ENCODE assay signal across 23 cellular contexts in the genomic region with DNA sequence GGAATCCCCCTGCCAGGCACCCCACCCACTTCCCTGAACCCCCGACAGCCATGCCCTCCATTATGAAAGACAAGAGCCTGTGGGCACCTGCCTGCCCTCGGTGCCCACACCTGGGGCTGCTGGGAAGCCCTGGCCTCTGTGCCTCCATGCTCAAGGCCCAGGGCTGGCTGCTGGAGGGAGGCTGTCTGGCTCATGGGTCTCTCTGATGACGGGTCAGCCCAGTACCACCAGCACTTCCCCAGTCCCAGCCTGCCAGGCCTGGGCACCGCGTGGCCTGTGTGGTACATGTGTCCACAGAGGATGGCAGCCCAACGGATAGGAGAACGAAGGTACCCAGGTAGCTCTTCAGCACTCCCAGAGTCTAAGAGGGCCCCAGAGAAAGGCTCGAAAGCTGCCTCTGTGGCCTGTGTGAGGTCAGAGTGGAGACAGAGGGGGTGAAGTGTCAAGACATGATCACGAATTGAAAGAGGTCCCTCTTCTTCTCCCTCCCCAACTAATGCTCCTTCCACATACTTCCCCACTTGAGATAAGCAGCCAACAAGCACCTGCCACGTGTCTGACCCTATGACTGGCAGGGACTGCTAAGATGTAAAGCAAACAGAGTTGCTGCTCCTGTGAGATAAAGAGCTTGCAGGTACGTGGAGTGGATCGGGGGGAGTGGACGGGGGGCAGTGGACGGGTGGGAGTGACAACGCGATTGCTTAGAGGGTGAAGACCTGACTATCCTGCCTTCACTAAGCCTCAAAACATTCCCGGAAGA. TPM values are rescaled to one million over a fixed set of nuclear protein-coding genes. Genes with fewer than 3 reads are reported as not detected.
DNase-seq lines count a peak whose midpoint lies in the region; ATAC-seq, FAIRE-seq and TF ChIP-seq lines count a peak whose summit lies in the region.
"Had no signal": no experiment of that assay in that cellular context is flagged by ENCODE, and none has a peak within 500 bp of the region (broad histone marks: within the 10 kb centered on the region; RNA-seq: fewer than 3 reads in every experiment).

No MANE protein-coding gene starts in this region.

- H3K9me1 ChIP-seq in K562 (ENCODE audit: control insufficient read depth, insufficient read depth, low read length): no peaks in the 10 kb centered on the region

- TF ChIP-seq EP300 in K562 (IDR thresholded peaks at IDR 0.05; ENCODE audit: low read length): no peak

- H3K36me3 ChIP-seq in K562 (ENCODE audit: control insufficient read depth, insufficient read depth, low read length) (no peaks in the 10 kb centered on the region), left lung (no peaks in the 10 kb centered on the region), smooth muscle cell (ENCODE audit: low read depth) (no peaks in the 10 kb centered on the region), aorta (ENCODE audit: control insufficient read depth in 1 of 2, insufficient read depth in 2 of 2, low read length in 1 of 2) (no peaks in the 10 kb centered on the region)
- H3K36me3 ChIP-seq: BE2C had no signal

- peak in 1 of 4 experiments; percentile 5 for DNase-seq in K562 (ENCODE audit: extremely low read depth in 1 of 4, low spot score in 3 of 4)
- DNase-seq in left lung: no peak
- no peak for DNase-seq in smooth muscle cell (lab: John Stamatoyannopoulos, UW; ENCODE audit: unreplicated experiment)
- peak in 1 of 2 donors; percentile 61 for DNase-seq in aorta
- DNase-seq: BE2C, DMS79, H9, HFFc6, Kasumi-1, NCI-H1417, NCI-H1694 treated with DMSO at 0.1 percent for 48 hours, NCI-H2081 treated with DMSO at 0.1 percent for 48 hours, NCI-H2171 treated with DMSO at 0.1 percent for 48 hours, NCI-H446, NCI-H526, OCI-M1 had no signal

- intact Hi-C loops in K562 (cut with micrococcal nuclease): no loop called here
- intact Hi-C loops in left lung (cut with DNase I): no loop called here
- intact Hi-C loops in aorta (cut with DNase I): loop anchor here in 1 of 2 donors (2.0 kb wide), 1 partner anchor 24 kb away; no protein-coding TSS in a partner anchor

- CTCF ChIA-PET in K562 (lab: Yijun Ruan, JAX; ENCODE audit: low intra/inter-chr PET ratio): no interaction called here

- FAIRE-seq in K562 (lab: Jason Lieb, UNC): no peak
- FAIRE-seq: RCC 7860 had no signal

- H3K4me3 ChIP-seq in K562 (no peak overlapping the region), left lung (no peak overlapping the region), smooth muscle cell (no peak overlapping the region), aorta (ENCODE audit: low read length in 2 of 2) (no peak overlapping the region)
- H3K4me3 ChIP-seq: GM23248, SK-N-MC had no signal

- H3K27ac ChIP-seq in K562 (ENCODE audit: extremely low read depth, low read depth, low read length) (no peak overlapping the region), left lung (no peak overlapping the region), smooth muscle cell (ENCODE audit: low read depth) (peak overlapping the region; percentile 11), aorta (ENCODE audit: low read depth in 1 of 2, low read length in 2 of 2) (peak overlapping the region; percentile 29 to 64)
- H3K27ac ChIP-seq: GM23248, SK-N-MC had no signal

- TF ChIP-seq CTCF in K562 (IDR thresholded peaks at IDR 0.05 in 2 of 3, conservative IDR thresholded peaks at IDR 0.05 in 1 of 3; ENCODE audit: insufficient read depth in 2 of 3, low read depth in 1 of 3, low read length in 3 of 3): no peak
- TF ChIP-seq CTCF in left lung (IDR thresholded peaks at IDR 0.05): no peak
- TF ChIP-seq CTCF in smooth muscle cell (IDR thresholded peaks at IDR 0.05; ENCODE audit: borderline replicate concordance, insufficient read depth, poor library complexity, severe bottlenecking): no peak

- BruUV-seq in K562 (replicated peaks; lab: Mats Ljungman, UMichigan): no TSS peak

- no peak overlapping the region for H3K9ac ChIP-seq in K562 (ENCODE audit: insufficient read depth in 1 of 2, low read depth in 2 of 2, low read length in 2 of 2)
- no peak overlapping the region for H3K9ac ChIP-seq in smooth muscle cell (ENCODE audit: low read depth)
- H3K9ac ChIP-seq: GM23248 had no signal

- H3K4me1 ChIP-seq in K562 (replicated peaks in 1 of 2; ENCODE audit: control insufficient read depth in 2 of 2, insufficient read depth in 2 of 2, low read length in 2 of 2): peaks cover 0 to 4% of the 10 kb centered on the region in 2 experiments; a peak in 2 of 5 replicates
- peaks cover 0 to 8% of the 10 kb centered on the region in 2 donors for H3K4me1 ChIP-seq in left lung
- H3K4me1 ChIP-seq in smooth muscle cell (ENCODE audit: low read depth): no peaks in the 10 kb centered on the region
- peaks cover 11 to 20% of the 10 kb centered on the region in 2 donors for H3K4me1 ChIP-seq in aorta (ENCODE audit: control insufficient read depth in 1 of 2, insufficient read depth in 2 of 2, low read length in 2 of 2)
- H3K4me1 ChIP-seq: BE2C had no signal

- TF ChIP-seq POLR2A in K562 (conservative IDR thresholded peaks at IDR 0.05): no peak

- POLR2A ChIA-PET in K562 (lab: Yijun Ruan, JAX): no interaction called here

- H3K4me2 ChIP-seq in K562 (ENCODE audit: insufficient read depth, low read length) (no peak overlapping the region), smooth muscle cell (no peak overlapping the region)

- 0% methylated on average over 10 of the region's 17 CpGs for WGBS in K562 (ENCODE audit: insufficient coverage, low coverage, missing lambda C conversion rate)
- 77% methylated on average over 17 of the region's 17 CpGs for whole genome bisulfite sequencing in smooth muscle cell (ENCODE audit: low lambda C conversion rate)
- WGBS in aorta, 2 donors: 40 to 45% methylated on average over 17 of the region's 17 CpGs

- in situ Hi-C loops in K562 (cut with MboI): no loop called here

- H3F3A ChIP-seq in smooth muscle cell (ENCODE audit: low read depth): peaks cover 4% of the 10 kb centered on the region

- peak; percentile 33; the same call in 1 of the 3 replicates for ATAC-seq in K562
- ATAC-seq in left lung: peak; percentile 68
- ATAC-seq in aorta (ENCODE audit: low FRiP score): no peak
- no peak for ATAC-seq in GM21619 (IDR thresholded peaks at IDR 0.05; ENCODE audit: unreplicated experiment)
- no peak for ATAC-seq in GM19324 (IDR thresholded peaks at IDR 0.05; ENCODE audit: low FRiP score, unreplicated experiment)
- no peak for ATAC-seq in GM19351 (IDR thresholded peaks at IDR 0.05; ENCODE audit: unreplicated experiment)
- ATAC-seq: Right ventricle myocardium inferior had no signal

- no peak for TF ChIP-seq RAD21 in K562 (CRISPR knock-in tag; conservative IDR thresholded peaks at IDR 0.05 in 1 of 2, IDR thresholded peaks at IDR 0.05 in 1 of 2)

- no peaks in the 10 kb centered on the region for H3K9me3 ChIP-seq in K562 (replicated peaks; ENCODE audit: control insufficient read depth, insufficient read depth, low read depth, low read length)
- H3K9me3 ChIP-seq in left lung: no peaks in the 10 kb centered on the region
- H3K9me3 ChIP-seq in smooth muscle cell (replicated peaks; ENCODE audit: low read depth): no peaks in the 10 kb centered on the region
- no peaks in the 10 kb centered on the region for H3K9me3 ChIP-seq in aorta (ENCODE audit: control insufficient read depth, low read length)
- H3K9me3 ChIP-seq: BE2C had no signal

- H2AFZ ChIP-seq in K562 (ENCODE audit: low read depth, low read length) (no peak overlapping the region), smooth muscle cell (ENCODE audit: low read depth) (no peak overlapping the region)
- H2AFZ ChIP-seq: GM23248 had no signal

- no peaks in the 10 kb centered on the region for H4K20me1 ChIP-seq in K562 (replicated peaks; ENCODE audit: control insufficient read depth, insufficient read depth, low read length)
- no peaks in the 10 kb centered on the region for H4K20me1 ChIP-seq in smooth muscle cell (ENCODE audit: low read depth)

- H3K27me3 ChIP-seq in K562 (ENCODE audit: control insufficient read depth in 2 of 2, insufficient read depth in 2 of 2, low read length in 2 of 2): peaks cover 0 to 26% of the 10 kb centered on the region in 2 experiments; a peak in 2 of 5 replicates
- H3K27me3 ChIP-seq in left lung: no peaks in the 10 kb centered on the region
- H3K27me3 ChIP-seq in smooth muscle cell (ENCODE audit: low read depth): no peaks in the 10 kb centered on the region
- no peaks in the 10 kb centered on the region for H3K27me3 ChIP-seq in aorta (ENCODE audit: control insufficient read depth in 1 of 2, insufficient read depth in 2 of 2, low read length in 1 of 2)
- H3K27me3 ChIP-seq: BE2C had no signal

- H3K79me2 ChIP-seq in K562 (ENCODE audit: control insufficient read depth, insufficient read depth, low read length) (no peaks in the 10 kb centered on the region), smooth muscle cell (ENCODE audit: low read depth) (no peaks in the 10 kb centered on the region)

RNA-seq across cellular contexts. Expression of a gene that starts 21.2 kb away (rescaled TPM):
- not detected in 2 replicates for total RNA-seq in K562 (2011; cell fraction: chromatin; rRNA removed; ENCODE audit: low replicate concordance)
- total RNA-seq in K562 (2011; cell fraction: nucleolus; rRNA removed): not detected in 2 replicates
- not detected in 2 replicates for total RNA-seq in K562 (2011; cell fraction: nucleoplasm; rRNA removed)
- not detected in 2 replicates for total RNA-seq in K562 (2014; rRNA removed)
- not detected in 2 replicates for total RNA-seq in K562 (2014; rRNA removed; fragmentation: Illumina TruSeq; extraction: Trizol)
- total RNA-seq in K562 (2015; rRNA removed; fragmentation: Illumina TruSeq; extraction: Trizol): not detected in 2 replicates
- 0.22 and 0.25 TPM in 2 replicates for total RNA-seq in K562 (2021)
- not detected in 2 replicates for polyA plus RNA-seq in K562 (2011; rRNA removed)
- polyA plus RNA-seq in K562 (2011; cell fraction: cytosol; rRNA removed): not detected in 2 replicates
- not detected in 2 replicates for polyA plus RNA-seq in K562 (2011; cell fraction: nucleus; rRNA removed)
- polyA plus RNA-seq in K562 (2012): not detected in 2 replicates
- not detected in 2 replicates for polyA plus RNA-seq in K562 (2014; fragmentation: Illumina TruSeq; extraction: Trizol)
- not detected for polyA plus RNA-seq in K562 (2014; fragmentation: Nextera tagmentation; extraction: Ambion mirVana)
- 0.11 TPM in 1 of 2 replicates, not detected in the other for polyA plus RNA-seq in K562 (2014; rRNA removed)
- not detected in 2 replicates for polyA minus RNA-seq in K562 (2011; rRNA and poly(A)+ RNA removed)
- polyA minus RNA-seq in K562 (2011; cell fraction: cytosol; rRNA and poly(A)+ RNA removed): not detected in 2 replicates
- not detected in 2 replicates for polyA minus RNA-seq in K562 (2011; cell fraction: nucleus; rRNA and poly(A)+ RNA removed)
- total RNA-seq in left lung: 100 to 1,000 TPM in 1 of 2 donors, 10 to 100 TPM in 1; 84.5 to 125 TPM
- 82.1 and 109 TPM in 2 replicates for total RNA-seq in smooth muscle cell
- 104 and 154 TPM in 2 replicates for polyA plus RNA-seq in smooth muscle cell
- total RNA-seq in aorta: 100 to 1,000 TPM; 407 to 431 TPM
- 100 to 1,000 TPM; 375 to 735 TPM for polyA plus RNA-seq in aorta

RNA-seq across cellular contexts. Expression of a gene that starts 59.0 kb away (rescaled TPM):
- total RNA-seq in K562 (2011; cell fraction: chromatin; rRNA removed; ENCODE audit: low replicate concordance): 2.4 and 7.4 TPM in 2 replicates
- 1.1 and 1.2 TPM in 2 replicates for total RNA-seq in K562 (2011; cell fraction: nucleolus; rRNA removed)
- total RNA-seq in K562 (2011; cell fraction: nucleoplasm; rRNA removed): 2.0 and 2.5 TPM in 2 replicates
- 4.9 and 5.3 TPM in 2 replicates for total RNA-seq in K562 (2014; rRNA removed)
- 10.1 and 11.5 TPM in 2 replicates for total RNA-seq in K562 (2014; rRNA removed; fragmentation: Illumina TruSeq; extraction: Trizol)
- total RNA-seq in K562 (2015; rRNA removed; fragmentation: Illumina TruSeq; extraction: Trizol): 11.4 and 12.5 TPM in 2 replicates
- total RNA-seq in K562 (2021): 8.4 and 9.5 TPM in 2 replicates
- polyA plus RNA-seq in K562 (2011; rRNA removed): 3.0 and 4.0 TPM in 2 replicates
- 0.51 and 1.6 TPM in 2 replicates for polyA plus RNA-seq in K562 (2011; cell fraction: cytosol; rRNA removed)
- polyA plus RNA-seq in K562 (2011; cell fraction: nucleus; rRNA removed): 1.4 and 3.1 TPM in 2 replicates
- polyA plus RNA-seq in K562 (2012): 7.8 and 8.5 TPM in 2 replicates
- 8.0 and 10.4 TPM in 2 replicates for polyA plus RNA-seq in K562 (2014; fragmentation: Illumina TruSeq; extraction: Trizol)
- 1 to 10 TPM; 2.0 to 2.8 TPM for polyA plus RNA-seq in K562 (2014; fragmentation: Nextera tagmentation; extraction: Ambion mirVana)
- 5.2 and 7.3 TPM in 2 replicates for polyA plus RNA-seq in K562 (2014; rRNA removed)
- polyA minus RNA-seq in K562 (2011; rRNA and poly(A)+ RNA removed): 2.9 and 6.6 TPM in 2 replicates
- polyA minus RNA-seq in K562 (2011; cell fraction: cytosol; rRNA and poly(A)+ RNA removed): 1.1 and 2.5 TPM in 2 replicates
- polyA minus RNA-seq in K562 (2011; cell fraction: nucleus; rRNA and poly(A)+ RNA removed): 1.2 and 3.8 TPM in 2 replicates
- total RNA-seq in left lung: 10 to 100 TPM; 43.6 to 58.1 TPM
- 5.7 and 10.3 TPM in 2 replicates for total RNA-seq in smooth muscle cell
- polyA plus RNA-seq in smooth muscle cell: 0.33 and 2.8 TPM in 2 replicates
- 100 to 1,000 TPM; 126 to 284 TPM for total RNA-seq in aorta
- 10 to 100 TPM; 50.7 to 66.4 TPM for polyA plus RNA-seq in aorta

Comparison
In these comparisons a context has a peak if more than half of its experiments do, and no peak if none do; other contexts are left out.
1. ATAC-seq: peak in K562 (single experiment) and left lung (single experiment); none in aorta (single experiment), GM21619 (single experiment), GM19324 (single experiment) and GM19351 (single experiment).
2. H3K27ac ChIP-seq: peak in smooth muscle cell (single experiment) and aorta (2 of 2); none in K562 (single experiment) and left lung (0 of 2).
3. RNA of a gene that starts 21.2 kb away (total RNA-seq): 407 to 431 TPM in aorta, 84.5 to 125 TPM in left lung and 82.1 to 109 TPM in smooth muscle cell; 0.22 to 0.25 TPM in K562; every median in the first group is over 10 times any median in the second.